ENCODE assay signal across 9 cellular contexts in the genomic region with DNA sequence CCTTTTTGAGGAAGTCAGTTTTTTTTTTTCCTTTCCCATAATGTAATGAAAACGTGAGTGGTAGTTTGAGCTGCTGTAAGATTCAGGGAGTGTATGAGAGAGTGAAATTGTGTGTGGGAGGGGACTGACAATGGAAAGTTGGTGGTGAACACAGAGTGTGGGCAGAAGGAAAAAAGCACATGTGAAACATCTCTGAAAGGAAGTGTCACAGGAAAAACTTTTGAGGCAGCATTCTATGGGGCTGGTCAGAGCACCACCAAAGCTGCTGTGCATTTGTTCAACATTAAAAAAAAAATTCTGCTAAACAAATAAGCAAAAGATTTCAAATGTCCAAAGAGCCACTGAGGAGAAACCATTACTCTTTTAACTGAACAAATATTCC.
A peak's percentile ranks its signal among the peaks of the same experiment; 100 is the strongest.
DNase-seq lines count a peak whose midpoint lies in the region; ATAC-seq and TF ChIP-seq lines count a peak whose summit lies in the region.
"Had no signal": no experiment of that assay in that cellular context is flagged by ENCODE, and none has a peak within 500 bp of the region (broad histone marks: within the 10 kb centered on the region; RNA-seq: fewer than 3 reads in every experiment).

No MANE protein-coding gene starts in this region.

- H3K4me1 ChIP-seq in HAP-1 = peaks cover 16% of the 10 kb centered on the region

- no peaks in the 10 kb centered on the region for H3K9me3 ChIP-seq in HAP-1
- H3K9me3 ChIP-seq: neutrophil had no signal

- no peaks in the 10 kb centered on the region for H3K27me3 Mint-ChIP-seq in T-helper 1 cell treated with Interleukin-12 subunit alpha and Interleukin-12 subunit beta and Interleukin-4 antibody, amounts not matched to agents 30 μg/mL and 1 μg/mL, for 36 hours (ENCODE audit: low read depth)

- ATAC-seq in GM18868 (IDR thresholded peaks at IDR 0.05; ENCODE audit: unreplicated experiment) (peak; percentile 39), HG02798 (IDR thresholded peaks at IDR 0.05; ENCODE audit: poor library complexity, unreplicated experiment) (peak; percentile 43)
- peak; percentile 71 for ATAC-seq in stimulated activated naive CD8-positive, alpha-beta T cell treated with anti-CD3 and anti-CD28 coated beads, Interleukin-15, Interleukin-2, amounts not matched to agents 100 U/mL and 50 U/mL, for 24 hours

- no peaks in the 10 kb centered on the region for H3K9me3 Mint-ChIP-seq in T-helper 1 cell treated with Interleukin-12 subunit alpha and Interleukin-12 subunit beta and Interleukin-4 antibody, amounts not matched to agents 30 μg/mL and 1 μg/mL, for 36 hours

- peak overlapping the region; percentile 0 for H3K4me3 Mint-ChIP-seq in T-helper 1 cell treated with Interleukin-12 subunit alpha and Interleukin-12 subunit beta and Interleukin-4 antibody, amounts not matched to agents 30 μg/mL and 1 μg/mL, for 36 hours

- peaks cover 16% of the 10 kb centered on the region for H3K36me3 Mint-ChIP-seq in T-helper 1 cell treated with Interleukin-12 subunit alpha and Interleukin-12 subunit beta and Interleukin-4 antibody, amounts not matched to agents 30 μg/mL and 1 μg/mL, for 36 hours (ENCODE audit: low read depth)

- peak overlapping the region; percentile 2 for H3K27ac Mint-ChIP-seq in T-helper 1 cell treated with Interleukin-12 subunit alpha and Interleukin-12 subunit beta and Interleukin-4 antibody, amounts not matched to agents 30 μg/mL and 1 μg/mL, for 36 hours

- in situ Hi-C loops in GM13977 (cut with MboI; ENCODE audit: low pct_unique_long_range_greater_than_20kb, low sequenced_read_pairs, unreplicated experiment) (loop anchor here (25.0 kb wide), 1 partner anchor 101 kb away; no protein-coding TSS in a partner anchor), HAP-1 (cut with MboI; ENCODE audit: low sequenced_read_pairs) (no loop called here)

- DNase-seq in fibroblast of the aortic adventitia (ENCODE audit: low read depth) (peak; percentile 37), GM13977 (ENCODE audit: low spot score) (no peak), NCI-H82 (lab: John Stamatoyannopoulos, UW) (no peak), HAP-1 (ENCODE audit: low spot score in 2 of 2) (no peak)
- peak; percentile 33 for DNase-seq in stimulated activated naive CD8-positive, alpha-beta T cell treated with anti-CD3 and anti-CD28 coated beads, Interleukin-15, Interleukin-2, amounts not matched to agents 100 U/mL and 50 U/mL, for 24 hours

- H3K4me1 Mint-ChIP-seq in T-helper 1 cell treated with Interleukin-12 subunit alpha and Interleukin-12 subunit beta and Interleukin-4 antibody, amounts not matched to agents 30 μg/mL and 1 μg/mL, for 36 hours (ENCODE audit: low read depth) = peaks cover 38% of the 10 kb centered on the region

- no peak for TF ChIP-seq CTCF in fibroblast of the aortic adventitia (IDR thresholded peaks at IDR 0.05; ENCODE audit: insufficient read depth, low read length)
- no peak for TF ChIP-seq CTCF in GM13977 (IDR thresholded peaks at IDR 0.05; ENCODE audit: extremely low read depth, insufficient read depth, missing control alignments)

- H3K36me3 ChIP-seq in HAP-1 (replicated peaks) = no peaks in the 10 kb centered on the region
- H3K36me3 ChIP-seq: neutrophil had no signal

- H3K4me3 ChIP-seq in fibroblast of the aortic adventitia (ENCODE audit: low read depth, low read length) (no peak overlapping the region), HAP-1 (no peak overlapping the region)

- no peaks in the 10 kb centered on the region for H3K27me3 ChIP-seq in HAP-1 (ENCODE audit: low read depth)
- H3K27me3 ChIP-seq: neutrophil had no signal

Comparison
In these comparisons a context has a peak if more than half of its experiments do, and no peak if none do; other contexts are left out.
1. DNase-seq: peak in fibroblast of the aortic adventitia (single experiment) and stimulated activated naive CD8-positive, alpha-beta T cell treated with anti-CD3 and anti-CD28 coated beads, Interleukin-15, Interleukin-2, amounts not matched to agents 100 U/mL and 50 U/mL, for 24 hours (single experiment); none in GM13977 (single experiment), NCI-H82 (single experiment) and HAP-1 (0 of 2).
2. Peak in every context shown above with its lines, with median percentiles within 50 percentile points of each other: ATAC-seq.